In the genomic region with DNA sequence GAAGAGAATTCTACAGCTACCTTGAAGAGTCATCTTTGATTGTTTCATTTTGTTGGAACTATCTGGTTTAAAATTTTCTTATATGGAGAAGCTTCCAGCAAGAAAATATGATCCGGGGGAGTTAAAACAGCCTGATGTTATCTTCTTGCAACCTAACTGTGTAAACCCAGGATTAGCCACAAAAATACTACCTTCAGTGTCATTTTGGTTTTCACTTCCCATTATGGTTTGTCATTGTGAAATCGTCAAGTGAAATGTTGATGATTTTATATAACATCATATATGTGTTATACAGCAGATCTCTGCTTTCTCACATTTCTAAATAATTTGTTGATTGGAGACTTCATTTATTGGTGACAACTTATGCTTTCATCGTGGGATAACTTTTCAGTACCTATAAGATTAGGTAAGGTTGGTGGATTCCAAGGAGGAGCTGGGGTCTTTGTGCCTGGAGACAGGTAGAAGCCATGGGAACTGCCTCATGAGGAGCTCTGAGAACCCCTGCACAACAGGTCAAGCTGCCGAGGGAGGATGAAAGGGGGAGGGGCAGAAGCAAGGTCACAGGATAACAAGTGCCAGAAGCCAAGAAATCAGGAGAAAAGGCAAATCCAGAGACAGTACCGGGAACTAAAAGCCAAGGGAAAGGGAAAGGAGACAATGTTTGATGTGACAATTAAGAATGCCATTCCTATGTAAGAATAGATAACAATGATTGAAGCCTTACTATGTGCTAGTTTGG, we compare ENCODE assay signal across 1 cellular context.
TF ChIP-seq lines count a peak whose summit lies in the region.

No MANE protein-coding gene starts in this region.

TF ChIP-seq in H1, 55 proteins besides CTCF, POLR2A, EP300 and RAD21 (continued from another document):
- TF ChIP-seq CHD1 (IDR thresholded peaks at IDR 0.05; ENCODE audit: low read depth, low read length): no peak
- no peak for TF ChIP-seq SIX5 (IDR thresholded peaks at IDR 0.05; ENCODE audit: low read depth, low read length)
- TF ChIP-seq CBX5 (IDR thresholded peaks at IDR 0.05; ENCODE audit: low read depth, low read length): no peak
- TF ChIP-seq GTF2F1 (IDR thresholded peaks at IDR 0.05; ENCODE audit: borderline replicate concordance, low read depth, low read length): no peak
- TF ChIP-seq CBX8 (IDR thresholded peaks at IDR 0.05; ENCODE audit: borderline replicate concordance, low read depth, low read length): no peak
- no peak for TF ChIP-seq PHF8 (conservative IDR thresholded peaks at IDR 0.05; ENCODE audit: low read depth, low read length)
- TF ChIP-seq CHD2 (IDR thresholded peaks at IDR 0.05; ENCODE audit: low read length): no peak
